11 cellular contexts compared by ENCODE assay signal in the genomic region with DNA sequence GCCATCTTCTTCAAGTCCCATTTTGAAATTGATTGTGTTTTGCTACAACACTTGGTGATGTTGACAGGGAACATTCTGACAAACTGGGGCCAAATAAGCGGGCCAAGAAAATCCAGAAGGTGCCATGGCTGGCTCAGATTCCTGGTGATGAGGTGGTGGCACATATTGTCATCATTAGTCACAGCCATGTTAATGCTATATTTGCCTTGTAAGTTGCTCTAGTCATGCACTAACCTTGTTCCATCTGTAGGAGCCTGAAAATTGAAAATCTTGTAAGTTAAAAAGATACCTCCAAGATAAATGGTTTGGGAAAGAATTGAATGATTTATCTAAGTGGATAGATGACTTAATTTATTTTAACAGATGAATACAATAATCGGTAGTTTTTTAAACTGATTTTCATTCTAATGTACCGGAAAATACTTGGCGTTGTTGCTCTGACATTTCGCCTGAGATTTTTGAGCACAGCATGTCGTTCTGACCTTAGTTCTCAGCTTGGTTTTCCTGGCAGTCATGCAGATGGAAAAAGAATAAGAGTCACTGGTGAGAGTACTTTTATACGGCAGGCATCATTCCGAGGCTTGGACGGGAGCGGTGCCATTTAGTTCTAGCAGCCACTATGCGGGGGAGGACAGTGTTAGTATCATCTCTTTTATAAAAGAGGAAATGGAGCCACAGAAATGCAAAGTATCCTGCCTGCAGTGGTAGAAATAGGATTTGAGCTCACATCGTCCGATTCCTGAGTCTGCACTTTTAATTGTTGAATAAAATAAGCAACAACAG.
DNase-seq lines count a peak whose midpoint lies in the region; ATAC-seq and TF ChIP-seq lines count a peak whose summit lies in the region.
"Had no signal": no experiment of that assay in that cellular context is flagged by ENCODE, and none has a peak within 500 bp of the region (broad histone marks: within the 10 kb centered on the region; RNA-seq: fewer than 3 reads in every experiment).

No MANE protein-coding gene starts in this region.

- no peak overlapping the region for H2BK5ac ChIP-seq in mesenchymal stem cell (ENCODE audit: low read depth, low read length, poor library complexity, severe bottlenecking)

- no peak overlapping the region for H2BK15ac ChIP-seq in mesenchymal stem cell (ENCODE audit: low read depth, poor library complexity, severe bottlenecking)

- H3K4me3 ChIP-seq in mesenchymal stem cell (ENCODE audit: insufficient read depth in 1 of 2, low read depth in 1 of 2, low read length in 2 of 2) (peak overlapping the region in 1 of 2 experiments; percentile 56), WERI-Rb-1 (ENCODE audit: low read depth, low read length) (no peak overlapping the region), MM.1S (ENCODE audit: low read length) (no peak overlapping the region)

- H3K18ac ChIP-seq in mesenchymal stem cell (ENCODE audit: low read depth in 1 of 2, low read length in 2 of 2), result peak overlapping the region in 1 of 2 experiments; percentile 1

- H3K9ac ChIP-seq in mesenchymal stem cell (ENCODE audit: low read length) (peak overlapping the region; percentile 43), MM.1S (ENCODE audit: low read length) (no peak overlapping the region)

- no peak overlapping the region for H3K4ac ChIP-seq in mesenchymal stem cell (ENCODE audit: low read depth in 1 of 2, low read length in 2 of 2)

- TF ChIP-seq CTCF in MCF 10A (IDR thresholded peaks at IDR 0.05; ENCODE audit: unreplicated experiment) (no peak), glutamatergic neuron (IDR thresholded peaks at IDR 0.05; ENCODE audit: partially characterized antibody, unreplicated experiment) (no peak), WERI-Rb-1 (IDR thresholded peaks at IDR 0.05; ENCODE audit: low read depth, low read length) (no peak), MM.1S (IDR thresholded peaks at IDR 0.05; ENCODE audit: low read length) (no peak)

- no peaks in the 10 kb centered on the region for H3K9me3 ChIP-seq in mesenchymal stem cell (ENCODE audit: control insufficient read depth, low read length)
- peaks cover 5% of the 10 kb centered on the region for H3K9me3 ChIP-seq in WERI-Rb-1 (ENCODE audit: severe bottlenecking)
- no peaks in the 10 kb centered on the region for H3K9me3 ChIP-seq in MM.1S (replicated peaks; ENCODE audit: insufficient read depth, low read length)

- H3F3A ChIP-seq in MM.1S (ENCODE audit: insufficient read depth, low read length), result no peaks in the 10 kb centered on the region

- H2AK5ac ChIP-seq in mesenchymal stem cell (ENCODE audit: low read length, severe bottlenecking), result no peak overlapping the region

- DNase-seq in Ammon's horn (ENCODE audit: low spot score) (peak; percentile 70), MCF 10A (ENCODE audit: unreplicated experiment) (peak; percentile 47), mesenchymal stem cell (peak; percentile 68), NCI-H526 (lab: John Stamatoyannopoulos, UW) (no peak), glutamatergic neuron (no peak), WERI-Rb-1 (no peak), MM.1S (no peak)
- DNase-seq: DND-41; NCI-H510A; stimulated activated CD8-positive, alpha-beta memory T cell treated with anti-CD3 and anti-CD28 coated beads, Interleukin-4, amount 100 ng/mL, for 48 hours had no signal

- no peak overlapping the region for H2AFZ ChIP-seq in mesenchymal stem cell (ENCODE audit: low read depth, low read length)
- H2AFZ ChIP-seq in MM.1S (ENCODE audit: low read length), result no peak overlapping the region

- no peaks in the 10 kb centered on the region for H3K79me2 ChIP-seq in MM.1S (ENCODE audit: low read length)

- peaks cover 27% of the 10 kb centered on the region for H3K4me1 Mint-ChIP-seq in MCF 10A (ENCODE audit: insufficient read depth, unreplicated experiment)
- H3K4me1 Mint-ChIP-seq in glutamatergic neuron (ENCODE audit: low read depth, unreplicated experiment), result peaks cover 6% of the 10 kb centered on the region

- ATAC-seq in HG03378 (IDR thresholded peaks at IDR 0.05; ENCODE audit: unreplicated experiment), result peak; percentile 72

- H4K91ac ChIP-seq in mesenchymal stem cell (ENCODE audit: low read length), result no peak overlapping the region

- H3K9me3 Mint-ChIP-seq in MCF 10A (ENCODE audit: unreplicated experiment) (no peaks in the 10 kb centered on the region), glutamatergic neuron (ENCODE audit: unreplicated experiment) (no peaks in the 10 kb centered on the region)

- H2BK120ac ChIP-seq in mesenchymal stem cell (ENCODE audit: low read depth, low read length), result no peak overlapping the region

- H3K27me3 ChIP-seq in mesenchymal stem cell (ENCODE audit: control insufficient read depth in 1 of 2, insufficient read depth in 1 of 2, low read length in 2 of 2) (no peaks in the 10 kb centered on the region), WERI-Rb-1 (ENCODE audit: insufficient read depth, low read depth, severe bottlenecking) (no peaks in the 10 kb centered on the region), MM.1S (replicated peaks; ENCODE audit: insufficient read depth, low read length) (no peaks in the 10 kb centered on the region)

- no peaks in the 10 kb centered on the region for H3K36me3 Mint-ChIP-seq in MCF 10A (ENCODE audit: insufficient read depth, unreplicated experiment)
- no peaks in the 10 kb centered on the region for H3K36me3 Mint-ChIP-seq in glutamatergic neuron (ENCODE audit: unreplicated experiment)

- H3K27me3 Mint-ChIP-seq in MCF 10A (ENCODE audit: insufficient read depth, unreplicated experiment), result no peaks in the 10 kb centered on the region
- no peaks in the 10 kb centered on the region for H3K27me3 Mint-ChIP-seq in glutamatergic neuron (ENCODE audit: unreplicated experiment)

- H3K23ac ChIP-seq in mesenchymal stem cell (ENCODE audit: low read length in 2 of 2), result no peak overlapping the region

- POLR2A ChIA-PET in MCF 10A (lab: Yijun Ruan, JAX), result interaction anchor here (1.2 to 2.4 kb wide), 2 partner anchors 8 to 10 kb away, joined by 3 to 8 read pairs; no protein-coding TSS in a partner anchor

- WGBS in mesenchymal stem cell, result 90% methylated on average over 13 of the region's 13 CpGs

- BruUV-seq in MCF 10A (replicated peaks; lab: Mats Ljungman, UMichigan), result no TSS peak

- CTCF ChIA-PET in MCF 10A (lab: Yijun Ruan, JAX), result interaction anchor here (0.9 to 1.9 kb wide), 3 partner anchors 10 to 235 kb away, joined by 3 to 5 read pairs (median 3); no protein-coding TSS in a partner anchor

- H3K36me3 ChIP-seq in mesenchymal stem cell (ENCODE audit: control insufficient read depth in 1 of 2, insufficient read depth in 2 of 2, low read depth in 1 of 2, low read length in 2 of 2) (no peaks in the 10 kb centered on the region), WERI-Rb-1 (no peaks in the 10 kb centered on the region), MM.1S (replicated peaks; ENCODE audit: insufficient read depth, low read length) (no peaks in the 10 kb centered on the region)

- H4K8ac ChIP-seq in mesenchymal stem cell (ENCODE audit: low read length), result no peak overlapping the region

- intact Hi-C loops in MCF 10A (cut with micrococcal nuclease), result no loop called here

- H3K4me2 ChIP-seq in mesenchymal stem cell (ENCODE audit: low read length, poor library complexity, severe bottlenecking) (no peak overlapping the region), MM.1S (ENCODE audit: low read depth, low read length) (no peak overlapping the region)

- no peak overlapping the region for H3K14ac ChIP-seq in mesenchymal stem cell (ENCODE audit: low read length in 2 of 2)

- peak overlapping the region; percentile 63 for H3K27ac Mint-ChIP-seq in MCF 10A (ENCODE audit: low read depth, unreplicated experiment)
- no peak overlapping the region for H3K27ac Mint-ChIP-seq in glutamatergic neuron (ENCODE audit: unreplicated experiment)

- H3K4me3 Mint-ChIP-seq in MCF 10A (ENCODE audit: unreplicated experiment) (peak overlapping the region; percentile 42), glutamatergic neuron (ENCODE audit: unreplicated experiment) (no peak overlapping the region)

- no peaks in the 10 kb centered on the region for H4K20me1 ChIP-seq in MM.1S (ENCODE audit: insufficient read depth, low read length)

- no peaks in the 10 kb centered on the region for H3K9me2 ChIP-seq in MM.1S (replicated peaks; ENCODE audit: insufficient read depth, low read length)

- H2BK12ac ChIP-seq in mesenchymal stem cell (ENCODE audit: low read length in 2 of 2), result no peak overlapping the region

- no peaks in the 10 kb centered on the region for H3K79me1 ChIP-seq in mesenchymal stem cell (replicated peaks; ENCODE audit: low read length, poor library complexity, severe bottlenecking)

- H3K27ac ChIP-seq in mesenchymal stem cell (ENCODE audit: low read length, poor library complexity, severe bottlenecking) (no peak overlapping the region), WERI-Rb-1 (no peak overlapping the region), MM.1S (ENCODE audit: low read length) (no peak overlapping the region)

- H3K4me1 ChIP-seq in mesenchymal stem cell (ENCODE audit: control insufficient read depth, insufficient read depth, low read depth, low read length) (peaks cover 9% of the 10 kb centered on the region), MM.1S (ENCODE audit: low read length) (peaks cover 4% of the 10 kb centered on the region; the same call in 1 of the 2 replicates)

Comparison
In these comparisons a context has a peak if more than half of its experiments do, and no peak if none do; other contexts are left out.
1. DNase-seq: peak in Ammon's horn (single experiment), MCF 10A (single experiment) and mesenchymal stem cell (single experiment); none in NCI-H526 (0 of 2), glutamatergic neuron (single experiment), WERI-Rb-1 (single experiment) and MM.1S (single experiment).